Comparison of ENCODE assay signal across 15 cellular contexts in the genomic region with DNA sequence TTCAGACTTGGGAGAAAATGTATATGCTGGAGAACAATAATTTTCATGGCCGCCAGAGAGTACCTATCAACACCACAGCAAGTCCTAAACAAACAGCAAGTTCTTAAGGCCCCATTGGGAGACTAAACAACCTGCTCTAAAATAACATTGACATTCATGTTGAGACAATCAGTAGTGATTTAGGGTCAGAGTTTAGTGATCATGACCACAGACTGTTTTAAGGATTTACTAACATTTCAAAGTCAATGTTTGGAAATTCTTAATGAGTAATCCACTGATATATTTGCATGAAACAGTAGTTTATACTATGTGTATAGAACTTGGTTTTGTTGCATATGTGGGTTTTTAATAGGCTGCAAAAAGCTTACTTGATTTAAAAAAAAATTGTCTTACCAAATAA. TPM values are rescaled to one million over a fixed set of nuclear protein-coding genes. Genes with fewer than 3 reads are reported as not detected.
DNase-seq lines count a peak whose midpoint lies in the region; ATAC-seq, FAIRE-seq and TF ChIP-seq lines count a peak whose summit lies in the region.
"Had no signal": no experiment of that assay in that cellular context is flagged by ENCODE, and none has a peak within 500 bp of the region (broad histone marks: within the 10 kb centered on the region; RNA-seq: fewer than 3 reads in every experiment).

No MANE protein-coding gene starts in this region.

- H3K4me3 ChIP-seq in MM.1S (ENCODE audit: low read length) = no peak overlapping the region
- H3K4me3 ChIP-seq: HAP-1 had no signal

- H3K27me3 Mint-ChIP-seq in activated CD4-positive, alpha-beta T cell treated with anti-CD3 and anti-CD28 coated beads, Interleukin-2, amount 10 ng/mL, durations not matched to agents 7 days and 5 days = no peaks in the 10 kb centered on the region
- H3K27me3 Mint-ChIP-seq: CD4-positive, alpha-beta memory T cell had no signal

- no peaks in the 10 kb centered on the region for H3K4me1 Mint-ChIP-seq in activated CD4-positive, alpha-beta T cell treated with anti-CD3 and anti-CD28 coated beads, Interleukin-2, amount 10 ng/mL, durations not matched to agents 7 days and 5 days

- H3K9ac ChIP-seq in MM.1S (ENCODE audit: low read length) = no peak overlapping the region

- no peaks in the 10 kb centered on the region for H4K20me1 ChIP-seq in MM.1S (ENCODE audit: insufficient read depth, low read length)

- no peak for TF ChIP-seq CTCF in MM.1S (IDR thresholded peaks at IDR 0.05; ENCODE audit: low read length)

- peak overlapping the region; percentile 46; the same call in 1 of the 2 replicates for H3K27ac ChIP-seq in MM.1S (ENCODE audit: low read length)
- peak overlapping the region; percentile 39 for H3K27ac ChIP-seq in caudate nucleus (ENCODE audit: low read depth, low read length)

- H2AFZ ChIP-seq in MM.1S (ENCODE audit: low read length) = no peak overlapping the region

- POLR2A ChIA-PET in activated CD4-positive, alpha-beta T cell treated with anti-CD3 and anti-CD28 coated beads, Interleukin-2, amount 10 ng/mL, durations not matched to agents 7 days and 5 days (lab: Charles Lee) = no interaction called here

- no peaks in the 10 kb centered on the region for H3K9me3 ChIP-seq in MM.1S (replicated peaks; ENCODE audit: insufficient read depth, low read length)
- H3K9me3 ChIP-seq: HAP-1 had no signal

- no peaks in the 10 kb centered on the region for H3K9me3 Mint-ChIP-seq in activated CD4-positive, alpha-beta T cell treated with anti-CD3 and anti-CD28 coated beads, Interleukin-2, amount 10 ng/mL, durations not matched to agents 7 days and 5 days
- H3K9me3 Mint-ChIP-seq: CD4-positive, alpha-beta memory T cell had no signal

- peak; percentile 42 for FAIRE-seq in GM18507 (lab: Jason Lieb, UNC)

- H3K4me1 ChIP-seq in MM.1S (ENCODE audit: low read length) = peaks cover 25% of the 10 kb centered on the region

- H3F3A ChIP-seq in MM.1S (ENCODE audit: insufficient read depth, low read length) = no peaks in the 10 kb centered on the region

- H3K36me3 ChIP-seq in MM.1S (replicated peaks; ENCODE audit: insufficient read depth, low read length) = peaks cover 5% of the 10 kb centered on the region
- H3K36me3 ChIP-seq: HAP-1 had no signal

- no peak for ATAC-seq in left lobe of liver
- ATAC-seq in HG02759 (IDR thresholded peaks at IDR 0.05; ENCODE audit: unreplicated experiment) = no peak

- H3K27me3 ChIP-seq in MM.1S (replicated peaks; ENCODE audit: insufficient read depth, low read length) = no peaks in the 10 kb centered on the region

- H3K9me2 ChIP-seq in MM.1S (replicated peaks; ENCODE audit: insufficient read depth, low read length) = no peaks in the 10 kb centered on the region

- H3K79me2 ChIP-seq in MM.1S (ENCODE audit: low read length) = peaks cover 76% of the 10 kb centered on the region

- no peak overlapping the region for H3K4me3 Mint-ChIP-seq in activated CD4-positive, alpha-beta T cell treated with anti-CD3 and anti-CD28 coated beads, Interleukin-2, amount 10 ng/mL, durations not matched to agents 7 days and 5 days
- H3K4me3 Mint-ChIP-seq: CD4-positive, alpha-beta memory T cell had no signal

- H3K27ac Mint-ChIP-seq in activated CD4-positive, alpha-beta T cell treated with anti-CD3 and anti-CD28 coated beads, Interleukin-2, amount 10 ng/mL, durations not matched to agents 7 days and 5 days = no peak overlapping the region
- H3K27ac Mint-ChIP-seq: CD4-positive, alpha-beta memory T cell had no signal

- no peak for DNase-seq in GM18507 (ENCODE audit: extremely low spot score, insufficient read length, low read depth)
- DNase-seq in MM.1S = no peak
- DNase-seq in caudate nucleus (lab: John Stamatoyannopoulos, UW) = no peak
- DNase-seq in renal cortical epithelial cell (ENCODE audit: low read depth) = peak; percentile 64
- no peak for DNase-seq in left lobe of liver (ENCODE audit: low spot score)
- no peak for DNase-seq in inferior parietal cortex (ENCODE audit: extremely low spot score)
- DNase-seq in activated CD4-positive, alpha-beta T cell treated with anti-CD3 and anti-CD28 coated beads, Interleukin-2, amount 10 ng/mL, durations not matched to agents 7 days and 5 days = no peak
- DNase-seq: CD4-positive, alpha-beta memory T cell; KG1; NCI-H1092; NCI-H2081 treated with DMSO at 0.1 percent for 48 hours; NK-92 treated with Interleukin-12 subunit alpha and Interleukin-12 subunit beta, amount 100 ng/mL, for 24 hours; SHP77 had no signal

- CTCF ChIA-PET in activated CD4-positive, alpha-beta T cell treated with anti-CD3 and anti-CD28 coated beads, Interleukin-2, amount 10 ng/mL, durations not matched to agents 7 days and 5 days (lab: Charles Lee) = no interaction called here

- H3K36me3 Mint-ChIP-seq in activated CD4-positive, alpha-beta T cell treated with anti-CD3 and anti-CD28 coated beads, Interleukin-2, amount 10 ng/mL, durations not matched to agents 7 days and 5 days (ENCODE audit: low read depth) = peaks cover 15% of the 10 kb centered on the region

- 0 out of 2 replicates have a peak overlapping the region, but pooled peaks have one; percentile 3 for H3K4me2 ChIP-seq in MM.1S (ENCODE audit: low read depth, low read length)

RNA-seq across cellular contexts. Expression of a gene that starts 34.7 kb away (rescaled TPM):
- total RNA-seq in renal cortical epithelial cell (2.4 and 8.9 TPM in 2 replicates), left lobe of liver (3.8 TPM)
- total RNA-seq in activated CD4-positive, alpha-beta T cell treated with anti-CD3 and anti-CD28 coated beads, Interleukin-2, amount 10 ng/mL, durations not matched to agents 7 days and 5 days = 10 to 100 TPM; 11.8 to 13.7 TPM
